18 cellular contexts compared by ENCODE assay signal in genomic region chr6:100230115-100230975, GRCh38.
DNase-seq lines count a peak whose midpoint lies in the region; ATAC-seq, FAIRE-seq and TF ChIP-seq lines count a peak whose summit lies in the region.
"Had no signal": no experiment of that assay in that cellular context is flagged by ENCODE, and none has a peak within 500 bp of the region (broad histone marks: within the 10 kb centered on the region; RNA-seq: fewer than 3 reads in every experiment).

No MANE protein-coding gene starts in this region.

- H3K36me3 Mint-ChIP-seq in activated T-helper 17 cell treated with anti-CD3 and anti-CD28 coated beads, Interleukin-2, amount 50 U/mL, for 72 hours (ENCODE audit: low read depth): no peaks in the 10 kb centered on the region
- H3K36me3 Mint-ChIP-seq in nephron progenitor cell (ENCODE audit: low read depth): no peaks in the 10 kb centered on the region

- no peak for FAIRE-seq in D721Med (lab: Jason Lieb, UNC)
- FAIRE-seq: RCC 7860 had no signal

- no peak overlapping the region for H3K9ac ChIP-seq in DND-41 (ENCODE audit: low read depth, low read length)

- peak overlapping the region; percentile 33 for H3K4me3 Mint-ChIP-seq in activated T-helper 17 cell treated with anti-CD3 and anti-CD28 coated beads, Interleukin-2, amount 50 U/mL, for 72 hours
- H3K4me3 Mint-ChIP-seq in nephron progenitor cell: peak overlapping the region; percentile 17
- H3K4me3 Mint-ChIP-seq: activated naive CD8-positive, alpha-beta T cell treated with anti-CD3 and anti-CD28 coated beads, Interleukin-2, amount 50 U/mL, for 24 hours had no signal

- no peaks in the 10 kb centered on the region for H3K4me1 ChIP-seq in DND-41 (ENCODE audit: insufficient read depth, low read length)

- peak overlapping the region; percentile 33; the same call in 1 of the 2 replicates for H2AFZ ChIP-seq in DND-41 (ENCODE audit: low read depth, low read length)

- intact Hi-C loops in Right ventricle myocardium superior (cut with DNase I): no loop called here

- H3K9me3 Mint-ChIP-seq in activated T-helper 17 cell treated with anti-CD3 and anti-CD28 coated beads, Interleukin-2, amount 50 U/mL, for 72 hours: no peaks in the 10 kb centered on the region
- H3K9me3 Mint-ChIP-seq in nephron progenitor cell: no peaks in the 10 kb centered on the region
- H3K9me3 Mint-ChIP-seq: activated naive CD8-positive, alpha-beta T cell treated with anti-CD3 and anti-CD28 coated beads, Interleukin-2, amount 50 U/mL, for 24 hours had no signal

- no peaks in the 10 kb centered on the region for H3K27me3 ChIP-seq in DND-41 (ENCODE audit: insufficient read depth, low read length, poor library complexity)
- H3K27me3 ChIP-seq: BLaER1 treated with 17β-estradiol and CSF1 and Interleukin-3, amounts not matched to agents 10 nM and 100 nM; cardiac muscle cell had no signal

- CTCF ChIA-PET in HEK293T (lab: Yijun Ruan, JAX): interaction anchor here (0.6 to 1.8 kb wide), 4 partner anchors 12 to 230 kb away, joined by 3 to 6 read pairs (median 4); no protein-coding TSS in a partner anchor

- no peak overlapping the region for H3K27ac ChIP-seq in DND-41 (ENCODE audit: low read length)
- H3K27ac ChIP-seq: BLaER1 treated with 17β-estradiol and CSF1 and Interleukin-3, amounts not matched to agents 10 nM and 100 nM; cardiac muscle cell had no signal

- no peaks in the 10 kb centered on the region for H4K20me1 ChIP-seq in DND-41 (ENCODE audit: insufficient read depth, low read length)
- H4K20me1 ChIP-seq: BLaER1 treated with 17β-estradiol and CSF1 and Interleukin-3, amounts not matched to agents 10 nM and 100 nM had no signal

- POLR2A ChIA-PET in HEK293T (lab: Yijun Ruan, JAX): interaction anchor here (0.8 to 2.9 kb wide), 2 partner anchors 20 to 235 kb away, joined by 3 to 10 read pairs; partner anchors contain the start of gene SIM1

- ATAC-seq in DND-41 (ENCODE audit: insufficient read depth, low read depth): no peak
- ATAC-seq in activated T-helper 17 cell treated with anti-CD3 and anti-CD28 coated beads, Interleukin-2, amount 50 U/mL, for 72 hours (replicated peaks): peak; percentile 38
- ATAC-seq in Right ventricle myocardium superior (ENCODE audit: poor library complexity): no peak
- ATAC-seq: activated naive CD8-positive, alpha-beta T cell treated with anti-CD3 and anti-CD28 coated beads, Interleukin-2, amount 50 U/mL, for 24 hours; left cardiac atrium; T-helper 17 cell had no signal

- H3K4me3 ChIP-seq in DND-41 (ENCODE audit: low read depth in 1 of 2, low read length in 2 of 2): no peak overlapping the region
- H3K4me3 ChIP-seq: cardiac muscle cell had no signal

- H3K79me2 ChIP-seq in DND-41 (ENCODE audit: insufficient read depth, low read length): no peaks in the 10 kb centered on the region

- peak overlapping the region; percentile 59 for H3K27ac Mint-ChIP-seq in activated T-helper 17 cell treated with anti-CD3 and anti-CD28 coated beads, Interleukin-2, amount 50 U/mL, for 72 hours
- H3K27ac Mint-ChIP-seq in nephron progenitor cell: peak overlapping the region; percentile 46
- H3K27ac Mint-ChIP-seq: activated naive CD8-positive, alpha-beta T cell treated with anti-CD3 and anti-CD28 coated beads, Interleukin-2, amount 50 U/mL, for 24 hours; T-helper 17 cell had no signal

- no peaks in the 10 kb centered on the region for H3K36me3 ChIP-seq in DND-41 (ENCODE audit: insufficient read depth, low read length)
- H3K36me3 ChIP-seq: BLaER1 treated with 17β-estradiol and CSF1 and Interleukin-3, amounts not matched to agents 10 nM and 100 nM; cardiac muscle cell had no signal

- no peak for DNase-seq in DND-41
- DNase-seq in HEK293T (ENCODE audit: extremely low spot score): no peak
- peak; percentile 11 for DNase-seq in nephron progenitor cell
- no peak for DNase-seq in D721Med (ENCODE audit: insufficient read length, low spot score)
- no peak for DNase-seq in NCI-H1436 treated with DMSO at 0.1 percent for 48 hours (lab: John Stamatoyannopoulos, UW)
- DNase-seq in NCI-H69 (lab: John Stamatoyannopoulos, UW): no peak
- DNase-seq in Right ventricle myocardium superior: no peak
- DNase-seq: activated naive CD8-positive, alpha-beta T cell treated with anti-CD3 and anti-CD28 coated beads, Interleukin-2, amount 50 U/mL, for 24 hours; effector CD4-positive, alpha-beta T cell; hippocampal formation; Kasumi-1; left cardiac atrium; NCI-H2081 treated with DMSO at 0.1 percent for 48 hours; T-helper 17 cell had no signal

- TF ChIP-seq CTCF in DND-41 (IDR thresholded peaks at IDR 0.05; ENCODE audit: borderline replicate concordance, extremely low read depth, low read length, poor library complexity, severe bottlenecking) (no peak), nephron progenitor cell (IDR thresholded peaks at IDR 0.05) (no peak), D721Med (IDR thresholded peaks at IDR 0.05; ENCODE audit: insufficient read depth, missing control alignments) (no peak)

- H3K4me2 ChIP-seq in DND-41 (ENCODE audit: insufficient read depth, low read length): no peak overlapping the region

- peaks cover 14% of the 10 kb centered on the region for H3K27me3 Mint-ChIP-seq in activated T-helper 17 cell treated with anti-CD3 and anti-CD28 coated beads, Interleukin-2, amount 50 U/mL, for 72 hours
- no peaks in the 10 kb centered on the region for H3K27me3 Mint-ChIP-seq in nephron progenitor cell (ENCODE audit: low read depth, poor library complexity)

- no peaks in the 10 kb centered on the region for H3K4me1 Mint-ChIP-seq in activated T-helper 17 cell treated with anti-CD3 and anti-CD28 coated beads, Interleukin-2, amount 50 U/mL, for 72 hours
- peaks cover 84% of the 10 kb centered on the region for H3K4me1 Mint-ChIP-seq in nephron progenitor cell

- no peaks in the 10 kb centered on the region for H3K9me3 ChIP-seq in DND-41 (ENCODE audit: insufficient read depth, low read length, severe bottlenecking)
- H3K9me3 ChIP-seq: BLaER1 treated with 17β-estradiol and CSF1 and Interleukin-3, amounts not matched to agents 10 nM and 100 nM had no signal

TF ChIP-seq in HEK293T, 16 proteins besides CTCF, POLR2A, EP300 and RAD21:
- TF ChIP-seq, protein P1, sequence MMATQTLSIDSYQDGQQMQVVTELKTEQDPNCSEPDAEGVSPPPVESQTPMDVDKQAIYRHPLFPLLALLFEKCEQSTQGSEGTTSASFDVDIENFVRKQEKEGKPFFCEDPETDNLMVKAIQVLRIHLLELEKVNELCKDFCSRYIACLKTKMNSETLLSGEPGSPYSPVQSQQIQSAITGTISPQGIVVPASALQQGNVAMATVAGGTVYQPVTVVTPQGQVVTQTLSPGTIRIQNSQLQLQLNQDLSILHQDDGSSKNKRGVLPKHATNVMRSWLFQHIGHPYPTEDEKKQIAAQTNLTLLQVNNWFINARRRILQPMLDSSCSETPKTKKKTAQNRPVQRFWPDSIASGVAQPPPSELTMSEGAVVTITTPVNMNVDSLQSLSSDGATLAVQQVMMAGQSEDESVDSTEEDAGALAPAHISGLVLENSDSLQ (IDR thresholded peaks at IDR 0.05): peak; percentile 85
- no peak for TF ChIP-seq BHLHE40 (IDR thresholded peaks at IDR 0.05; ENCODE audit: borderline replicate concordance)
